Comparison of ENCODE assay signal across 8 cellular contexts in genomic region chr3:194137314-194138097, GRCh38. TPM values are rescaled to one million over a fixed set of nuclear protein-coding genes. Genes with fewer than 3 reads are reported as not detected.
DNase-seq lines count a peak whose midpoint lies in the region; ATAC-seq, FAIRE-seq and TF ChIP-seq lines count a peak whose summit lies in the region.

No MANE protein-coding gene starts in this region.

- TF ChIP-seq EP300 in A549 (IDR thresholded peaks at IDR 0.05) (no peak), tibial nerve (IDR thresholded peaks at IDR 0.05) (peak in 1 of 2 donors; percentile 48)

- TF ChIP-seq CTCF in A549 (IDR thresholded peaks at IDR 0.05): peak; percentile 68
- TF ChIP-seq CTCF in epithelial cell of proximal tubule (conservative IDR thresholded peaks at IDR 0.05; ENCODE audit: low read depth, low read length): peak; percentile 42
- TF ChIP-seq CTCF in tibial nerve (IDR thresholded peaks at IDR 0.05): peak; percentile 18 to 71 (median 56)

- H3K4me1 ChIP-seq in A549: peaks cover 45% of the 10 kb centered on the region
- peaks cover 34% of the 10 kb centered on the region for H3K4me1 ChIP-seq in muscle layer of colon (ENCODE audit: insufficient read depth, low read length)
- peaks cover 3 to 79% (median 44%) of the 10 kb centered on the region in 4 donors for H3K4me1 ChIP-seq in tibial nerve

- ATAC-seq in A549 (peak; percentile 0 to 5; a peak in 3 of 6 replicates), HG02852 (IDR thresholded peaks at IDR 0.05; ENCODE audit: unreplicated experiment) (peak; percentile 32)

- H3K9ac ChIP-seq in muscle layer of colon (ENCODE audit: low read length): peak overlapping the region; percentile 49

- no peak for FAIRE-seq in A549 (lab: Jason Lieb, UNC)
- FAIRE-seq in GM12891 (lab: Jason Lieb, UNC): peak; percentile 96

- under 1% methylated on average over 21 of the region's 62 CpGs for WGBS in A549 (ENCODE audit: missing lambda C conversion rate)
- 0 to 1% methylated on average over 36 to 50 of the region's 62 CpGs for WGBS in tibial nerve, 2 donors

- TF ChIP-seq POLR2A in A549 (IDR thresholded peaks at IDR 0.05; ENCODE audit: low read length) (no peak), GM12891 (IDR thresholded peaks at IDR 0.05; ENCODE audit: low read depth, low read length) (peak; percentile 51; the same call in 1 of the 2 replicates), tibial nerve (IDR thresholded peaks at IDR 0.05) (no peak)

- peak overlapping the region; percentile 92 for H3K4me2 ChIP-seq in A549

- POLR2A ChIA-PET in A549 (lab: Yijun Ruan, JAX): interaction anchor here (2.9 to 6.3 kb wide), 3 partner anchors 134 to 357 kb away, joined by 12 to 48 read pairs (median 30); no protein-coding TSS in a partner anchor

- H3K27ac ChIP-seq in A549 (peak overlapping the region; percentile 61 to 89), muscle layer of colon (ENCODE audit: low read depth, low read length) (peak overlapping the region; percentile 87), tibial nerve (peak overlapping the region; percentile 78 to 96 (median 90))

- H3K9me3 ChIP-seq in A549 (no peaks in the 10 kb centered on the region), muscle layer of colon (ENCODE audit: low read length) (no peaks in the 10 kb centered on the region), tibial nerve (no peaks in the 10 kb centered on the region)

- DNase-seq in A549 (ENCODE audit: low read depth in 1 of 2, low spot score in 1 of 2): peak in 1 of 2 experiments; percentile 65
- DNase-seq in GM12891 (ENCODE audit: insufficient read length, low spot score): no peak
- DNase-seq in NCI-H2171 treated with DMSO at 0.1 percent for 48 hours (lab: John Stamatoyannopoulos, UW): peak; percentile 63
- DNase-seq in activated CD8-positive, alpha-beta memory T cell treated with anti-CD3 and anti-CD28 coated beads for 24 hours: peak; percentile 77
- no peak for DNase-seq in epithelial cell of proximal tubule (ENCODE audit: low read depth)
- peak; percentile 35 to 41 for DNase-seq in tibial nerve (ENCODE audit: low spot score in 2 of 2)

- H3K27me3 ChIP-seq in muscle layer of colon (ENCODE audit: control insufficient read depth in 1 of 2, insufficient read depth in 2 of 2, low read length in 2 of 2) (no peaks in the 10 kb centered on the region), tibial nerve (no peaks in the 10 kb centered on the region)

- CTCF ChIA-PET in A549 (lab: Yijun Ruan, JAX): interaction anchor here (0.7 to 11.4 kb wide), 21 partner anchors 31 to 472 kb away, joined by 3 to 116 read pairs (median 3); no protein-coding TSS in a partner anchor

- H3K4me3 ChIP-seq in A549: peak overlapping the region; percentile 55
- H3K4me3 ChIP-seq in epithelial cell of proximal tubule (ENCODE audit: low read depth, low read length): peak overlapping the region; percentile 75
- peak overlapping the region; percentile 72 to 78 for H3K4me3 ChIP-seq in muscle layer of colon (ENCODE audit: low read depth in 1 of 2, low read length in 2 of 2)
- H3K4me3 ChIP-seq in tibial nerve: peak overlapping the region; percentile 44 to 71 (median 53)

- peak; percentile 57 to 83 for TF ChIP-seq RAD21 in A549 (conservative IDR thresholded peaks at IDR 0.05 in 1 of 2, IDR thresholded peaks at IDR 0.05 in 1 of 2)

- H3K36me3 ChIP-seq in muscle layer of colon (ENCODE audit: insufficient read depth, low read length) (no peaks in the 10 kb centered on the region), tibial nerve (no peaks in the 10 kb centered on the region)

TF ChIP-seq in A549, 52 proteins besides CTCF, POLR2A, EP300 and RAD21 (continues in another document):
- TF ChIP-seq RARB (CRISPR knock-in tag; IDR thresholded peaks at IDR 0.05): peak; percentile 92
- no peak for TF ChIP-seq HEYL (CRISPR knock-in tag; IDR thresholded peaks at IDR 0.05)
- TF ChIP-seq HDAC2 (IDR thresholded peaks at IDR 0.05): no peak
- TF ChIP-seq GATA3 (IDR thresholded peaks at IDR 0.05; ENCODE audit: borderline replicate concordance): no peak
- TF ChIP-seq EHF (CRISPR knock-in tag; IDR thresholded peaks at IDR 0.05): peak; percentile 61; the same call in 1 of the 2 replicates
- TF ChIP-seq HOXA7 (CRISPR knock-in tag; IDR thresholded peaks at IDR 0.05): peak; percentile 92
- TF ChIP-seq ZFP36 (IDR thresholded peaks at IDR 0.05; ENCODE audit: borderline replicate concordance, partially characterized antibody): no peak
- no peak for TF ChIP-seq SREBF2 (IDR thresholded peaks at IDR 0.05)
- no peak for TF ChIP-seq PHF8 (IDR thresholded peaks at IDR 0.05; ENCODE audit: borderline replicate concordance, low read depth)
- no peak for TF ChIP-seq NR3C1 (IDR thresholded peaks at IDR 0.05)
- no peak for TF ChIP-seq CBX2 (IDR thresholded peaks at IDR 0.05; ENCODE audit: borderline replicate concordance, low read depth)
- no peak for TF ChIP-seq ESRRA (IDR thresholded peaks at IDR 0.05; ENCODE audit: borderline replicate concordance, low read length)
- TF ChIP-seq RFX5 (IDR thresholded peaks at IDR 0.05): no peak
- peak; percentile 76; the same call in 1 of the 2 replicates for TF ChIP-seq MAX (IDR thresholded peaks at IDR 0.05)
- TF ChIP-seq ZNF302 (CRISPR knock-in tag; IDR thresholded peaks at IDR 0.05): no peak
- TF ChIP-seq E2F6 (IDR thresholded peaks at IDR 0.05; ENCODE audit: borderline replicate concordance, low read depth): peak; percentile 17; the same call in 1 of the 2 replicates
- TF ChIP-seq SMC3 (IDR thresholded peaks at IDR 0.05): peak; percentile 88

TF ChIP-seq in GM12891, 5 proteins besides CTCF, POLR2A, EP300 and RAD21:
- TF ChIP-seq TAF1 (IDR thresholded peaks at IDR 0.05; ENCODE audit: low read depth, low read length) (peak; percentile 63), POLR2AphosphoS5 (IDR thresholded peaks at IDR 0.05; ENCODE audit: low read depth, low read length) (peak; percentile 71), POU2F2 (IDR thresholded peaks at IDR 0.05; ENCODE audit: low read depth, low read length) (peak; percentile 68; the same call in 1 of the 2 replicates), SPI1 (IDR thresholded peaks at IDR 0.05; ENCODE audit: low read depth, low read length) (peak; percentile 29), PAX5 (IDR thresholded peaks at IDR 0.05; ENCODE audit: insufficient read depth, low read length, severe bottlenecking) (no peak)

RNA-seq across cellular contexts. Expression of gene HES1, which starts 1.6 kb away (rescaled TPM):
- polyA plus RNA-seq in A549 (2011; rRNA removed) (34.5 and 66.6 TPM in 2 replicates), A549 (2017; fragmentation: RNase III; extraction: RNeasy Plus Mini Kit Qiagen cat#74134 plus additional on column Dnase treatment) (6.1 to 8.5 TPM (median 8.3 TPM) in 3 replicates)
- polyA plus RNA-seq in A549 (2012; cell fraction: cytosol; rRNA removed): 65.0 and 95.5 TPM in 2 replicates
- polyA plus RNA-seq in A549 (2012; cell fraction: nucleus; rRNA removed): 226 and 239 TPM in 2 replicates
- polyA minus RNA-seq in A549 (2011; rRNA and poly(A)+ RNA removed): 34.8 and 42.3 TPM in 2 replicates
- 10.6 TPM for polyA plus RNA-seq in GM12891 (2012; ENCODE audit: low read depth, missing spikeins)
- total RNA-seq in epithelial cell of proximal tubule (17.1 and 55.6 TPM in 2 replicates), tibial nerve (10 to 100 TPM; 14.7 to 52.7 (median 27.7) TPM)

Comparison
In these comparisons a context has a peak if more than half of its experiments do, and no peak if none do; other contexts are left out.
1. DNase-seq: peak in NCI-H2171 treated with DMSO at 0.1 percent for 48 hours (single experiment), activated CD8-positive, alpha-beta memory T cell treated with anti-CD3 and anti-CD28 coated beads for 24 hours (single experiment) and tibial nerve (2 of 2); none in GM12891 (single experiment) and epithelial cell of proximal tubule (single experiment).
2. Peak in every context shown above with its lines, with median percentiles within 50 percentile points of each other: H3K27ac ChIP-seq, H3K4me3 ChIP-seq and CTCF ChIP-seq.